Comparison of ENCODE assay signal across 8 cellular contexts in the genomic region with DNA sequence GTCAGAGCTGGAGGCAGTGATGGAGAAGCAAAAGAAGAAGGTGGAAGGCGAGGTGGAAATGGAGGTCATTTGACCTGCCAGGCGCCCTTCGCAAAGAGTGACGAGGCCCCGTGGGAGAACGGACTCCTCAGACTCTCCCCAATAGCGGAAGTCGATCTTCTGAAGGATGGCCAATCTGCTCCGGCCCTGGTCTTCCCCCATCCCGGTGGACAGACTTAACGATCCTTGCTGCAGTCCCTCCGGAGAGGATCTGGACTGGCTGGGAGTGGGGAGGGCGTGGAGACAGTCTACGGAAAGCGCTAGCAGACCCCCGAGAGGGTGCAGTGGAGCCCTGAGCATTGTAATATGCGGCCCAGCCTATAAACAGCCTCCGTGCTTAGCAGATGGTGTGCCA. TPM values are rescaled to one million over a fixed set of nuclear protein-coding genes. Genes with fewer than 3 reads are reported as not detected.
DNase-seq lines count a peak whose midpoint lies in the region; ATAC-seq and TF ChIP-seq lines count a peak whose summit lies in the region.

No MANE protein-coding gene starts in this region.

- H3K4me3 Mint-ChIP-seq in T-helper 2 cell treated with Interferon-gamma antibody and Interleukin-4, amounts not matched to agents 5 μg/mL and 100 μg/mL, for 36 hours = peak overlapping the region; percentile 39

- no peak for DNase-seq in T-helper 2 cell treated with Interferon-gamma antibody and Interleukin-4, amounts not matched to agents 5 μg/mL and 100 μg/mL, for 36 hours (ENCODE audit: low spot score)
- DNase-seq in T-helper 2 cell = no peak
- DNase-seq in choroid plexus epithelial cell (ENCODE audit: low read depth) = peak; percentile 31
- peak; percentile 62 for DNase-seq in left kidney (ENCODE audit: low read depth, low spot score)
- DNase-seq in testis = no peak
- DNase-seq in retina = no peak
- no peak for DNase-seq in NCI-H446 treated with DMSO at 0.1 percent for 48 hours (lab: John Stamatoyannopoulos, UW)

- no peak for ATAC-seq in GM21737 (IDR thresholded peaks at IDR 0.05; ENCODE audit: unreplicated experiment)

- no peak for TF ChIP-seq CTCF in choroid plexus epithelial cell (conservative IDR thresholded peaks at IDR 0.05; ENCODE audit: low read depth, low read length)
- no peak for TF ChIP-seq CTCF in testis (IDR thresholded peaks at IDR 0.05)

- 26 to 37% methylated on average over 18 of the region's 18 CpGs for WGBS in testis, 2 donors

- H3K4me3 ChIP-seq in choroid plexus epithelial cell (ENCODE audit: low read depth, low read length) (peak overlapping the region; percentile 61), testis (peak overlapping the region; percentile 21 to 48)

- no peaks in the 10 kb centered on the region for H3K36me3 ChIP-seq in testis (ENCODE audit: low read depth, missing control alignments)

- H3K36me3 Mint-ChIP-seq in T-helper 2 cell treated with Interferon-gamma antibody and Interleukin-4, amounts not matched to agents 5 μg/mL and 100 μg/mL, for 36 hours (ENCODE audit: low read depth) = peaks cover 20% of the 10 kb centered on the region

- intact Hi-C loops in testis (cut with DNase I; ENCODE audit: low total_unique reads) = no loop called here

- H3K27ac Mint-ChIP-seq in T-helper 2 cell treated with Interferon-gamma antibody and Interleukin-4, amounts not matched to agents 5 μg/mL and 100 μg/mL, for 36 hours = no peak overlapping the region

- no peaks in the 10 kb centered on the region for H3K9me3 ChIP-seq in testis

- peaks cover 13% of the 10 kb centered on the region for H3K4me1 Mint-ChIP-seq in T-helper 2 cell treated with Interferon-gamma antibody and Interleukin-4, amounts not matched to agents 5 μg/mL and 100 μg/mL, for 36 hours (ENCODE audit: low read depth)

- no peaks in the 10 kb centered on the region for H3K27me3 ChIP-seq in testis

- H3K4me1 ChIP-seq in testis = peaks cover 17% of the 10 kb centered on the region

- H3K27ac ChIP-seq in testis = no peak overlapping the region

- no peak for TF ChIP-seq POLR2A in testis (IDR thresholded peaks at IDR 0.05)

- no peaks in the 10 kb centered on the region for H3K9me3 Mint-ChIP-seq in T-helper 2 cell treated with Interferon-gamma antibody and Interleukin-4, amounts not matched to agents 5 μg/mL and 100 μg/mL, for 36 hours

- H3K27me3 Mint-ChIP-seq in T-helper 2 cell treated with Interferon-gamma antibody and Interleukin-4, amounts not matched to agents 5 μg/mL and 100 μg/mL, for 36 hours (ENCODE audit: low read depth) = peaks cover 44% of the 10 kb centered on the region

RNA-seq across cellular contexts. Expression of gene EPS8L1, which starts 11.9 kb away (rescaled TPM):
- total RNA-seq in testis = 1 to 10 TPM; 3.4 to 3.6 TPM
- polyA plus RNA-seq in testis (ENCODE audit: insufficient read depth, low read depth, low replicate concordance) = 13.3 TPM

RNA-seq across cellular contexts. Expression of gene RDH13, which starts 24.6 kb away (rescaled TPM):
- 10 to 100 TPM; 22.5 to 24.3 TPM for total RNA-seq in testis
- polyA plus RNA-seq in testis (ENCODE audit: insufficient read depth, low read depth, low replicate concordance) = 13.9 TPM

RNA-seq across cellular contexts. Expression of gene PPP1R12C, which starts 29.9 kb away (rescaled TPM):
- 100 to 1,000 TPM; 184 to 206 TPM for total RNA-seq in testis
- polyA plus RNA-seq in testis (ENCODE audit: insufficient read depth, low read depth, low replicate concordance) = 220 TPM

RNA-seq across cellular contexts. Expression of gene GP6, which starts 49.5 kb away (rescaled TPM):
- total RNA-seq in testis = 1 to 10 TPM; 1.1 to 3.2 TPM
- polyA plus RNA-seq in testis (ENCODE audit: insufficient read depth, low read depth, low replicate concordance) = 5.3 TPM

Comparison
In these comparisons a context has a peak if more than half of its experiments do, and no peak if none do; other contexts are left out.
1. DNase-seq: peak in choroid plexus epithelial cell (single experiment) and left kidney (single experiment); none in T-helper 2 cell treated with Interferon-gamma antibody and Interleukin-4, amounts not matched to agents 5 μg/mL and 100 μg/mL, for 36 hours (single experiment), T-helper 2 cell (0 of 5), testis (single experiment), retina (single experiment) and NCI-H446 treated with DMSO at 0.1 percent for 48 hours (single experiment).